8 cellular contexts compared by ENCODE assay signal in genomic region chr6:18386302-18386976, GRCh38. TPM values are rescaled to one million over a fixed set of nuclear protein-coding genes. Genes with fewer than 3 reads are reported as not detected.
DNase-seq lines count a peak whose midpoint lies in the region; ATAC-seq and TF ChIP-seq lines count a peak whose summit lies in the region.

No MANE protein-coding gene starts in this region.

- peak overlapping the region; percentile 71; the same call in 1 of the 2 replicates for H3K4me2 ChIP-seq in DND-41 (ENCODE audit: insufficient read depth, low read length)
- H3K4me2 ChIP-seq in parathyroid adenoma (ENCODE audit: low read length), result peak overlapping the region; percentile 85

- H3K27ac ChIP-seq in DND-41 (ENCODE audit: low read length), result no peak overlapping the region
- H3K27ac ChIP-seq in SJCRH30, result no peak overlapping the region
- H3K27ac ChIP-seq in parathyroid adenoma, result peak overlapping the region; percentile 4

- DNase-seq in DND-41 (no peak), SJCRH30 (no peak), fibroblast of peridontal ligament (ENCODE audit: extremely low read depth) (peak; percentile 62), germinal center (ENCODE audit: low spot score) (no peak), NCI-H1436 (lab: John Stamatoyannopoulos, UW) (no peak), mucosa of gallbladder (ENCODE audit: low spot score) (no peak)

- no peaks in the 10 kb centered on the region for H3K79me2 ChIP-seq in DND-41 (ENCODE audit: insufficient read depth, low read length)
- H3K79me2 ChIP-seq in parathyroid adenoma, result no peaks in the 10 kb centered on the region

- TF ChIP-seq CTCF in DND-41 (IDR thresholded peaks at IDR 0.05; ENCODE audit: borderline replicate concordance, extremely low read depth, low read length, poor library complexity, severe bottlenecking), result no peak
- no peak for TF ChIP-seq CTCF in parathyroid adenoma (IDR thresholded peaks at IDR 0.05)

- H3K4me3 ChIP-seq in DND-41 (ENCODE audit: low read depth in 1 of 2, low read length in 2 of 2) (no peak overlapping the region), SJCRH30 (peak overlapping the region; percentile 55), parathyroid adenoma (ENCODE audit: low read depth, low read length) (peak overlapping the region; percentile 71)

- H2AFZ ChIP-seq in DND-41 (ENCODE audit: low read depth, low read length) (peak overlapping the region; percentile 55), parathyroid adenoma (peak overlapping the region; percentile 77)

- no peaks in the 10 kb centered on the region for H3K36me3 ChIP-seq in DND-41 (ENCODE audit: insufficient read depth, low read length)
- no peaks in the 10 kb centered on the region for H3K36me3 ChIP-seq in SJCRH30
- H3K36me3 ChIP-seq in parathyroid adenoma (ENCODE audit: control insufficient read depth, insufficient read depth, low read length), result no peaks in the 10 kb centered on the region

- peaks cover 14% of the 10 kb centered on the region; the same call in 1 of the 2 replicates for H3K4me1 ChIP-seq in DND-41 (ENCODE audit: insufficient read depth, low read length)
- H3K4me1 ChIP-seq in SJCRH30, result no peaks in the 10 kb centered on the region
- H3K4me1 ChIP-seq in parathyroid adenoma, result peaks cover 4% of the 10 kb centered on the region

- ATAC-seq in DND-41 (ENCODE audit: insufficient read depth, low read depth), result no peak
- ATAC-seq in GM21367 (IDR thresholded peaks at IDR 0.05; ENCODE audit: unreplicated experiment), result no peak

- H3K27me3 ChIP-seq in DND-41 (ENCODE audit: insufficient read depth, low read length, poor library complexity), result peaks cover 25% of the 10 kb centered on the region
- H3K27me3 ChIP-seq in SJCRH30, result no peaks in the 10 kb centered on the region
- H3K27me3 ChIP-seq in parathyroid adenoma (ENCODE audit: control insufficient read depth, insufficient read depth, low read length), result no peaks in the 10 kb centered on the region

- no peaks in the 10 kb centered on the region for H4K20me1 ChIP-seq in DND-41 (ENCODE audit: insufficient read depth, low read length)

- H3K9ac ChIP-seq in DND-41 (ENCODE audit: low read depth, low read length) (no peak overlapping the region), parathyroid adenoma (no peak overlapping the region)

- no peaks in the 10 kb centered on the region for H3K9me3 ChIP-seq in DND-41 (ENCODE audit: insufficient read depth, low read length, severe bottlenecking)
- H3K9me3 ChIP-seq in SJCRH30 (replicated peaks), result no peaks in the 10 kb centered on the region
- no peaks in the 10 kb centered on the region for H3K9me3 ChIP-seq in parathyroid adenoma (ENCODE audit: control insufficient read depth, low read length)

RNA-seq across cellular contexts. Expression of gene RNF144B, which starts 0.7 kb away (rescaled TPM):
- 0.05 and 0.20 TPM in 2 replicates for total RNA-seq in SJCRH30 (2014; rRNA removed; shearing (Covaris generic))
- total RNA-seq in mucosa of gallbladder, result 33.9 TPM

Comparison
In these comparisons a context has a peak if more than half of its experiments do, and no peak if none do; other contexts are left out.
1. H3K4me3 ChIP-seq: peak in SJCRH30 (single experiment) and parathyroid adenoma (single experiment); none in DND-41 (0 of 2).
2. RNA of gene RNF144B, which starts 0.7 kb away (total RNA-seq): 33.9 TPM in mucosa of gallbladder (single experiment); 0.05 to 0.20 TPM in SJCRH30; every median in the first group is over 10 times any median in the second.